In genomic region chr17:81222906-81223757, GRCh38 we compare ENCODE assay signal across 1 cellular context.
TF ChIP-seq lines count a peak whose summit lies in the region.

Gene CEP131, minus strand, starts transcription at chr17:81222965. Its CDS starts 2,909 bp downstream, at chr17:81220056.

TF ChIP-seq in A549, 52 proteins besides CTCF, POLR2A, EP300 and RAD21 (continued from another document):
- TF ChIP-seq E2F6 (IDR thresholded peaks at IDR 0.05; ENCODE audit: borderline replicate concordance, low read depth) (peak; percentile 98), PHF8 (IDR thresholded peaks at IDR 0.05; ENCODE audit: borderline replicate concordance, low read depth) (peak; percentile 42; the same call in 1 of the 2 replicates), CHD4 (IDR thresholded peaks at IDR 0.05; ENCODE audit: borderline replicate concordance) (no peak), HOXA7 (CRISPR knock-in tag; IDR thresholded peaks at IDR 0.05) (no peak), KDM1A (IDR thresholded peaks at IDR 0.05; ENCODE audit: low read depth) (no peak), RARB (CRISPR knock-in tag; IDR thresholded peaks at IDR 0.05) (no peak), HES2 (IDR thresholded peaks at IDR 0.05) (no peak), USF2 (IDR thresholded peaks at IDR 0.05) (0 out of 2 replicates have a peak, but pooled peaks have one; percentile 26), TFCP2L1 (CRISPR knock-in tag; IDR thresholded peaks at IDR 0.05) (peak; percentile 58; the same call in 1 of the 2 replicates)
